ENCODE assay signal across 22 cellular contexts in genomic region chr5:102722930-102723329, GRCh38. TPM values are rescaled to one million over a fixed set of nuclear protein-coding genes. Genes with fewer than 3 reads are reported as not detected.
A peak's percentile ranks its signal among the peaks of the same experiment; 100 is the strongest.
DNase-seq lines count a peak whose midpoint lies in the region; ATAC-seq, FAIRE-seq and TF ChIP-seq lines count a peak whose summit lies in the region.
"Had no signal": no experiment of that assay in that cellular context is flagged by ENCODE, and none has a peak within 500 bp of the region (broad histone marks: within the 10 kb centered on the region; RNA-seq: fewer than 3 reads in every experiment).

No MANE protein-coding gene starts in this region.

- H3K4me3 Mint-ChIP-seq in astrocyte (ENCODE audit: unreplicated experiment): peak overlapping the region; percentile 36
- H3K4me3 Mint-ChIP-seq: activated CD4-positive, alpha-beta T cell treated with anti-CD3 and anti-CD28 coated beads for 36 hours; naive thymus-derived CD4-positive, alpha-beta T cell had no signal

- no peaks in the 10 kb centered on the region for H4K20me1 ChIP-seq in astrocyte (ENCODE audit: insufficient read depth, low read length)

- peak overlapping the region; percentile 62 for H3K27ac Mint-ChIP-seq in astrocyte (ENCODE audit: unreplicated experiment)
- H3K27ac Mint-ChIP-seq: activated CD4-positive, alpha-beta T cell treated with anti-CD3 and anti-CD28 coated beads for 36 hours had no signal

- H3K4me1 Mint-ChIP-seq in astrocyte (ENCODE audit: low read depth, unreplicated experiment): peaks cover 17% of the 10 kb centered on the region
- H3K4me1 Mint-ChIP-seq: activated CD4-positive, alpha-beta T cell treated with anti-CD3 and anti-CD28 coated beads for 36 hours; naive thymus-derived CD4-positive, alpha-beta T cell had no signal

- peak overlapping the region; percentile 15 for H3K4me2 ChIP-seq in astrocyte (ENCODE audit: low read length)

- TF ChIP-seq CTCF in astrocyte (IDR thresholded peaks at IDR 0.05; ENCODE audit: insufficient read depth, low read depth, low read length): no peak

- H3K79me2 ChIP-seq in astrocyte (ENCODE audit: insufficient read depth, low read length): no peaks in the 10 kb centered on the region

- no peak overlapping the region for H3K9ac ChIP-seq in astrocyte (ENCODE audit: low read length)

- H3K9me3 ChIP-seq in astrocyte (ENCODE audit: insufficient read depth, low read depth, low read length): no peaks in the 10 kb centered on the region
- H3K9me3 ChIP-seq: ascending aorta, gastroesophageal sphincter, HAP-1, pancreas had no signal

- ATAC-seq in GM21423 (IDR thresholded peaks at IDR 0.05; ENCODE audit: unreplicated experiment) (no peak), HG03432 (IDR thresholded peaks at IDR 0.05; ENCODE audit: unreplicated experiment) (no peak)
- ATAC-seq: activated CD4-positive, alpha-beta T cell treated with anti-CD3 and anti-CD28 coated beads for 36 hours; gastroesophageal sphincter; naive thymus-derived CD4-positive, alpha-beta T cell; pancreas had no signal

- DNase-seq in AG20443 (ENCODE audit: low spot score) (peak; percentile 50), HT1080 (ENCODE audit: low read depth) (peak; percentile 81), astrocyte (ENCODE audit: low read depth) (peak; percentile 38), kidney glomerular epithelial cell (lab: John Stamatoyannopoulos, UW) (peak; percentile 71), NCI-H524 treated with DMSO at 0.1 percent for 48 hours (lab: John Stamatoyannopoulos, UW) (no peak), mucosa of gallbladder (ENCODE audit: low spot score) (no peak)
- DNase-seq: activated CD4-positive, alpha-beta T cell treated with anti-CD3 and anti-CD28 coated beads for 36 hours; activated CD8-positive, alpha-beta memory T cell treated with anti-CD3 and anti-CD28 coated beads, Interleukin-2, amount 50 U/mL, for 4 hours; activated gamma-delta T cell; naive thymus-derived CD4-positive, alpha-beta T cell; NCI-H187; NCI-H446 treated with DMSO at 0.1 percent for 48 hours; pancreas; stimulated activated CD4-positive, alpha-beta T cell treated with anti-CD3 and anti-CD28 coated beads, Interleukin-4, amount 100 ng/mL, for 1 hour; T1000 had no signal

- H3K36me3 Mint-ChIP-seq in astrocyte (ENCODE audit: low read depth, unreplicated experiment): no peaks in the 10 kb centered on the region

- H3K36me3 ChIP-seq in astrocyte (ENCODE audit: insufficient read depth, low read length): no peaks in the 10 kb centered on the region
- H3K36me3 ChIP-seq: ascending aorta, gastroesophageal sphincter, HAP-1, pancreas had no signal

- H3K4me3 ChIP-seq in astrocyte (ENCODE audit: insufficient read depth, low read depth, low read length): no peak overlapping the region
- H3K4me3 ChIP-seq: ascending aorta, coronary artery, gastroesophageal sphincter, HAP-1, pancreas had no signal

- H3K4me1 ChIP-seq in astrocyte (ENCODE audit: insufficient read depth, low read length): no peaks in the 10 kb centered on the region
- H3K4me1 ChIP-seq: ascending aorta, gastroesophageal sphincter, pancreas had no signal

- no peak for FAIRE-seq in astrocyte (lab: Jason Lieb, UNC)
- FAIRE-seq: D721Med, pancreas had no signal

- no peak overlapping the region for H2AFZ ChIP-seq in astrocyte (ENCODE audit: low read depth, low read length)

- H3K9me3 Mint-ChIP-seq in astrocyte (ENCODE audit: unreplicated experiment): peaks cover 2% of the 10 kb centered on the region

- no peak overlapping the region for H3K27ac ChIP-seq in astrocyte (ENCODE audit: low read depth, low read length)
- H3K27ac ChIP-seq: ascending aorta, coronary artery, gastroesophageal sphincter, pancreas had no signal

- no peaks in the 10 kb centered on the region for H3K27me3 ChIP-seq in astrocyte (ENCODE audit: insufficient read depth, low read length)
- H3K27me3 ChIP-seq: ascending aorta, gastroesophageal sphincter, pancreas had no signal

- no peaks in the 10 kb centered on the region for H3K27me3 Mint-ChIP-seq in astrocyte (ENCODE audit: low read depth, unreplicated experiment)

RNA-seq across cellular contexts. Expression of gene PAM, which starts 32.2 kb away (rescaled TPM):
- total RNA-seq in HT1080 (2014; rRNA removed; shearing (Covaris generic)): 90.0 and 110 TPM in 2 replicates
- 174 and 193 TPM in 2 replicates for polyA plus RNA-seq in HT1080 (2015; cell fraction: cytosol; rRNA removed)
- polyA plus RNA-seq in HT1080 (2015; cell fraction: nucleus; rRNA removed): 257 and 259 TPM in 2 replicates
- total RNA-seq in astrocyte: 259 and 301 TPM in 2 replicates
- total RNA-seq in mucosa of gallbladder: 99.3 TPM

Comparison
In these comparisons a context has a peak if more than half of its experiments do, and no peak if none do; other contexts are left out.
1. DNase-seq: peak in AG20443 (single experiment), HT1080 (single experiment), astrocyte (single experiment) and kidney glomerular epithelial cell (single experiment); none in NCI-H524 treated with DMSO at 0.1 percent for 48 hours (single experiment) and mucosa of gallbladder (single experiment).